ENCODE assay signal across 27 cellular contexts in genomic region chr21:16496594-16496993, GRCh38.
"Had no signal": no experiment of that assay in that cellular context is flagged by ENCODE, and none has a peak within 500 bp of the region (broad histone marks: within the 10 kb centered on the region; RNA-seq: fewer than 3 reads in every experiment).

No MANE protein-coding gene starts in this region.

- H3K27ac Mint-ChIP-seq: activated CD4-positive, alpha-beta memory T cell treated with anti-CD3 and anti-CD28 coated beads, Interleukin-2, amount 10 ng/mL, durations not matched to agents 7 days and 5 days; activated naive CD4-positive, alpha-beta T cell treated with anti-CD3 and anti-CD28 coated beads for 36 hours; activated naive CD8-positive, alpha-beta T cell; activated T-helper 17 cell treated with anti-CD3 and anti-CD28 coated beads, Interleukin-2, amount 50 U/mL, for 72 hours; T-helper 17 cell had no signal

- H3K4me1 Mint-ChIP-seq: activated CD4-positive, alpha-beta memory T cell treated with anti-CD3 and anti-CD28 coated beads, Interleukin-2, amount 10 ng/mL, durations not matched to agents 7 days and 5 days; activated T-helper 17 cell treated with anti-CD3 and anti-CD28 coated beads, Interleukin-2, amount 50 U/mL, for 72 hours; T-helper 17 cell had no signal

- H3K27ac ChIP-seq: SJSA1, VCaP had no signal

- H3K9me3 ChIP-seq: MG63, SJSA1 had no signal

- DNase-seq: activated CD4-positive, alpha-beta memory T cell treated with anti-CD3 and anti-CD28 coated beads, Interleukin-2, amount 10 ng/mL, durations not matched to agents 7 days and 5 days; activated CD4-positive, alpha-beta T cell treated with anti-CD3 and anti-CD28 coated beads, Interleukin-2, amount 50 U/mL, for 1 hour; activated CD4-positive, CD25-positive, alpha-beta regulatory T cell; activated gamma-delta T cell; activated naive CD4-positive, alpha-beta T cell treated with anti-CD3 and anti-CD28 coated beads for 36 hours; activated T-cell treated with anti-CD3 and anti-CD28 coated beads for 4 hours; activated T-cell treated with anti-CD3 and anti-CD28 coated beads, Interleukin-2, amount 50 U/mL, for 48 hours; amygdala; MG63; MV-4-11; NCI-H1092 treated with DMSO at 0.1 percent for 48 hours; NCI-H1417 treated with DMSO at 0.1 percent for 48 hours; NCI-H1694; NCI-H2029 treated with DMSO at 0.1 percent for 48 hours; NCI-H345; NCI-H510A; NCI-H526 treated with DMSO at 0.1 percent for 48 hours; NCI-H82; SHP77; T-helper 17 cell; T-helper 9 cell had no signal

- FAIRE-seq: astrocyte had no signal

- H3K4me3 ChIP-seq: MG63, SJSA1 had no signal

- H3K36me3 ChIP-seq: SJSA1 had no signal

- H3K36me3 Mint-ChIP-seq: activated naive CD8-positive, alpha-beta T cell had no signal

- H3K4me3 Mint-ChIP-seq: activated CD4-positive, alpha-beta memory T cell treated with anti-CD3 and anti-CD28 coated beads, Interleukin-2, amount 10 ng/mL, durations not matched to agents 7 days and 5 days; activated naive CD4-positive, alpha-beta T cell treated with anti-CD3 and anti-CD28 coated beads for 36 hours; activated naive CD8-positive, alpha-beta T cell; activated T-helper 17 cell treated with anti-CD3 and anti-CD28 coated beads, Interleukin-2, amount 50 U/mL, for 72 hours; brain; T-helper 17 cell had no signal

- H3K27me3 ChIP-seq: MG63, SJSA1 had no signal

- H3K27me3 Mint-ChIP-seq: activated CD4-positive, alpha-beta memory T cell treated with anti-CD3 and anti-CD28 coated beads, Interleukin-2, amount 10 ng/mL, durations not matched to agents 7 days and 5 days; activated naive CD8-positive, alpha-beta T cell; activated T-helper 17 cell treated with anti-CD3 and anti-CD28 coated beads, Interleukin-2, amount 50 U/mL, for 72 hours; T-helper 17 cell had no signal

- ATAC-seq: activated T-helper 17 cell treated with anti-CD3 and anti-CD28 coated beads, Interleukin-2, amount 50 U/mL, for 72 hours; T-helper 17 cell had no signal

- H3K4me1 ChIP-seq: SJSA1 had no signal
